Comparison of ENCODE assay signal across 27 cellular contexts in genomic region chr3:52345521-52346110, GRCh38. TPM values are rescaled to one million over a fixed set of nuclear protein-coding genes. Genes with fewer than 3 reads are reported as not detected.
DNase-seq lines count a peak whose midpoint lies in the region; ATAC-seq and TF ChIP-seq lines count a peak whose summit lies in the region.
"Had no signal": no experiment of that assay in that cellular context is flagged by ENCODE, and none has a peak within 500 bp of the region (broad histone marks: within the 10 kb centered on the region; RNA-seq: fewer than 3 reads in every experiment).

No MANE protein-coding gene starts in this region.

- no peaks in the 10 kb centered on the region for H4K20me1 ChIP-seq in GM23248 (ENCODE audit: insufficient read depth)

- H3K9ac ChIP-seq in GM23248: no peak overlapping the region

- no peaks in the 10 kb centered on the region for H3F3A ChIP-seq in GM23248 (ENCODE audit: insufficient read depth)

- no peak for ATAC-seq in HG02852 (IDR thresholded peaks at IDR 0.05; ENCODE audit: unreplicated experiment)
- ATAC-seq: activated CD8-positive, alpha-beta T cell treated with anti-CD3 and anti-CD28 coated beads, Interleukin-2, amount 10 ng/mL, durations not matched to agents 7 days and 5 days; CD8-positive, alpha-beta T cell; GM12878; HepG2; stimulated activated naive CD8-positive, alpha-beta T cell treated with anti-CD3 and anti-CD28 coated beads, Interleukin-15, Interleukin-2, amounts not matched to agents 100 U/mL and 50 U/mL, for 24 hours had no signal

- H3K27me3 ChIP-seq in GM23248 (replicated peaks; ENCODE audit: insufficient read depth): no peaks in the 10 kb centered on the region
- H3K27me3 ChIP-seq: testis had no signal

- no peaks in the 10 kb centered on the region for H3K79me2 ChIP-seq in GM23248 (ENCODE audit: insufficient read depth)

- DNase-seq in AG08395 (ENCODE audit: low spot score) (peak; percentile 70), GM23248 (peak; percentile 64), amniotic epithelial cell (ENCODE audit: low read depth) (peak; percentile 13), fibroblast of mammary gland (ENCODE audit: low read depth) (peak; percentile 31), NCI-H1436 (lab: John Stamatoyannopoulos, UW) (no peak), AML-193 (lab: John Stamatoyannopoulos, UW) (no peak), UCSD-AML1 (lab: John Stamatoyannopoulos, UW; ENCODE audit: unreplicated experiment) (no peak)
- DNase-seq: 8988T; activated CD4-positive, alpha-beta T cell treated with anti-CD3 and anti-CD28 coated beads for 4 hours; activated CD8-positive, alpha-beta T cell treated with anti-CD3 and anti-CD28 coated beads, Interleukin-2, amount 10 ng/mL, durations not matched to agents 7 days and 5 days; CD8-positive, alpha-beta T cell; H7; Kasumi-1; left ventricle myocardium inferior; mesendoderm; MV-4-11; NCI-H146; NCI-H2107; NCI-H345; NCI-H69; PC-9; small intestine; stimulated activated naive CD8-positive, alpha-beta T cell treated with anti-CD3 and anti-CD28 coated beads, Interleukin-15, Interleukin-2, amounts not matched to agents 100 U/mL and 50 U/mL, for 24 hours; testis had no signal

- no peaks in the 10 kb centered on the region for H3K9me2 ChIP-seq in GM23248 (ENCODE audit: insufficient read depth)

- no peak overlapping the region for H3K4me3 ChIP-seq in GM23248
- no peak overlapping the region for H3K4me3 ChIP-seq in fibroblast of mammary gland (ENCODE audit: control insufficient read depth, low read depth, low read length)
- H3K4me3 ChIP-seq: GM12878, left ventricle myocardium inferior, PC-9, testis had no signal

- no peaks in the 10 kb centered on the region for H3K9me3 ChIP-seq in GM23248 (ENCODE audit: low read depth)
- H3K9me3 ChIP-seq: left ventricle myocardium inferior, testis had no signal

- H3K27ac ChIP-seq in GM23248: no peak overlapping the region
- H3K27ac ChIP-seq: PC-9, testis had no signal

- in situ Hi-C loops in GM23248 (cut with MboI): loop anchor here (10.0 kb wide), 1 partner anchor 111 kb away; the partner anchor contains the start of gene TWF2

- no peak for TF ChIP-seq CTCF in fibroblast of mammary gland (conservative IDR thresholded peaks at IDR 0.05; ENCODE audit: control insufficient read depth, insufficient read depth, low read depth, low read length)

- no peaks in the 10 kb centered on the region for H3K36me3 ChIP-seq in GM23248 (ENCODE audit: low read depth)

- 86 to 89% methylated on average over 9 of the region's 9 CpGs for WGBS in GM23248 (ENCODE audit: low coverage in 1 of 2, low lambda C conversion rate in 2 of 2, missing lambda C conversion rate in 2 of 2), 2 experiments

- H3K4me1 ChIP-seq in GM23248 (ENCODE audit: insufficient read depth): peaks cover 15% of the 10 kb centered on the region
- H3K4me1 ChIP-seq: testis had no signal

- H3K4me2 ChIP-seq in GM23248 (ENCODE audit: unreplicated experiment): no peak overlapping the region
- H3K4me2 ChIP-seq: PC-9 had no signal

- no peak overlapping the region for H2AFZ ChIP-seq in GM23248
- H2AFZ ChIP-seq: PC-9 had no signal

RNA-seq across cellular contexts. Expression of gene DNAH1, which starts 29.5 kb away (rescaled TPM):
- total RNA-seq in GM23248 (2014; rRNA removed; shearing (Covaris generic)): 4.0 and 7.0 TPM in 2 replicates
- polyA plus RNA-seq in GM23248 (2016; fragmentation: Nextera tagmentation; extraction: Ambion mirVana): 0.81 and 0.89 TPM in 2 replicates

RNA-seq across cellular contexts. Expression of gene GLYCTK, which starts 58.0 kb away (rescaled TPM):
- total RNA-seq in GM23248 (2014; rRNA removed; shearing (Covaris generic)): 4.9 and 10.0 TPM in 2 replicates
- 2.5 and 2.7 TPM in 2 replicates for polyA plus RNA-seq in GM23248 (2016; fragmentation: Nextera tagmentation; extraction: Ambion mirVana)

Comparison
In these comparisons a context has a peak if more than half of its experiments do, and no peak if none do; other contexts are left out.
1. DNase-seq: peak in AG08395 (single experiment), GM23248 (single experiment), amniotic epithelial cell (single experiment) and fibroblast of mammary gland (single experiment); none in NCI-H1436 (single experiment), AML-193 (0 of 2) and UCSD-AML1 (single experiment).